ENCODE assay signal across 9 cellular contexts in the genomic region with DNA sequence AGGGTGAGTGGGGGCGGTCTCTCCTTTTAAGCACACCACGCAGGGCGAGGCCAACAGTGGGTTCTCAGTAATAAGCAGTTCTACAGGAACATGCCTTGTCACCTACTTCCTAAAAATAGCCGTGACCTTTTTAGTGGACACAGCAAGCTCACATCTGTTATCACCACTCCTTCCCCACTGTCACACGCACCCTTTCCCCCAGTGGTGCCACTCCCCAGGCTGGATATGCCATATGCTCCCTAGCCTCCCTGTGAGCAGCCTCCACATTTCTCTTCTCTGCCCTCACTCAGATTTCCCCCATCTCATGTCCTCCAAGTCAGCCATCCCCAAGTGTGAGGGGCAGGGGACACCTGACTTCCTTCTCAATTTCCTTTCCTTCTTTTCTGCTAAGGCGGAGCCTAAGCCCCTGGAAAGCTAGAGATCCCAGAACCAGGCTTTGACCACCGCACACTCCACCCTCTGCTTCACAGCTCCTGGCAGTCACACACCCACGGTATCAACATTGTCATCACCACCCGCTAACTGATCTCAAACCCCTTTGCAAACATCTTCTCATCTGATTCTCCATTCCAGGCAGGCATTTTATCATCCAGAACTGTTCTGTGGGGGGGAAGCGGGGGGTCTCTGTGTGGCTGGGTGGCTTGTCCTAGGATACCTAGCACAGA. TPM values are rescaled to one million over a fixed set of nuclear protein-coding genes. Genes with fewer than 3 reads are reported as not detected.
DNase-seq lines count a peak whose midpoint lies in the region; ATAC-seq and TF ChIP-seq lines count a peak whose summit lies in the region.
"Had no signal": no experiment of that assay in that cellular context is flagged by ENCODE, and none has a peak within 500 bp of the region (broad histone marks: within the 10 kb centered on the region; RNA-seq: fewer than 3 reads in every experiment).

No MANE protein-coding gene starts in this region.

- H3K27me3 Mint-ChIP-seq in HFFc6 (ENCODE audit: insufficient read depth) = peaks cover 3% of the 10 kb centered on the region; the same call in 1 of the 2 replicates
- H3K27me3 Mint-ChIP-seq in activated T-helper 1 cell treated with anti-CD3 and anti-CD28 coated beads, Interleukin-12 subunit alpha, Interleukin-12 subunit beta, Interleukin-2, Interleukin-4 antibody, amounts not matched to agents 30 ng/mL and 10 ng/mL and 1 ng/mL, durations not matched to agents 14 hours and 24 hours and 36 hours (ENCODE audit: insufficient read depth) = peaks cover 2% of the 10 kb centered on the region

- 54 to 66% methylated on average over 10 of the region's 10 CpGs for WGBS in sigmoid colon, 2 donors

- DNase-seq in HFFc6 (no peak), Right ventricle myocardium superior (peak; percentile 63), sigmoid colon (no peak), SW 1271 (lab: John Stamatoyannopoulos, UW) (no peak), NCI-H2196 (lab: John Stamatoyannopoulos, UW; ENCODE audit: unreplicated experiment) (no peak), glomerular visceral epithelial cell (ENCODE audit: extremely low spot score) (no peak)
- DNase-seq in activated T-helper 1 cell treated with anti-CD3 and anti-CD28 coated beads, Interleukin-12 subunit alpha, Interleukin-12 subunit beta, Interleukin-2, Interleukin-4 antibody, amounts not matched to agents 30 ng/mL and 10 ng/mL and 1 ng/mL, durations not matched to agents 14 hours and 24 hours and 36 hours (ENCODE audit: low spot score) = no peak
- DNase-seq: NCI-H187 treated with DMSO at 0.1 percent for 48 hours had no signal

- H3K4me3 Mint-ChIP-seq in HFFc6 = peak overlapping the region; percentile 8; the same call in 1 of the 2 replicates
- peak overlapping the region; percentile 94 for H3K4me3 Mint-ChIP-seq in activated T-helper 1 cell treated with anti-CD3 and anti-CD28 coated beads, Interleukin-12 subunit alpha, Interleukin-12 subunit beta, Interleukin-2, Interleukin-4 antibody, amounts not matched to agents 30 ng/mL and 10 ng/mL and 1 ng/mL, durations not matched to agents 14 hours and 24 hours and 36 hours

- TF ChIP-seq CTCF in HFFc6 (IDR thresholded peaks at IDR 0.05) = no peak
- TF ChIP-seq CTCF in sigmoid colon (IDR thresholded peaks at IDR 0.05) = no peak

- peaks cover 8% of the 10 kb centered on the region for H3K36me3 Mint-ChIP-seq in HFFc6 (ENCODE audit: low read depth)
- peaks cover 27% of the 10 kb centered on the region for H3K36me3 Mint-ChIP-seq in activated T-helper 1 cell treated with anti-CD3 and anti-CD28 coated beads, Interleukin-12 subunit alpha, Interleukin-12 subunit beta, Interleukin-2, Interleukin-4 antibody, amounts not matched to agents 30 ng/mL and 10 ng/mL and 1 ng/mL, durations not matched to agents 14 hours and 24 hours and 36 hours (ENCODE audit: low read depth)

- TF ChIP-seq EP300 in sigmoid colon (IDR thresholded peaks at IDR 0.05) = no peak

- intact Hi-C loops in activated T-helper 1 cell treated with anti-CD3 and anti-CD28 coated beads, Interleukin-12 subunit alpha, Interleukin-12 subunit beta, Interleukin-2, Interleukin-4 antibody, amounts not matched to agents 30 ng/mL and 10 ng/mL and 1 ng/mL, durations not matched to agents 14 hours and 24 hours and 36 hours (cut with micrococcal nuclease) = loop anchor here (10.0 kb wide), 6 partner anchors 253 to 957 kb away; partner anchors contain the start of genes SH2D4B, TSPAN14 and ZCCHC24
- intact Hi-C loops in Right ventricle myocardium superior (cut with DNase I) = no loop called here
- intact Hi-C loops in sigmoid colon (cut with DNase I) = loop anchor here (10.0 kb wide), 1 partner anchor 827 kb away; no protein-coding TSS in a partner anchor

- H3K4me3 ChIP-seq in sigmoid colon = no peak overlapping the region

- H3K9me3 ChIP-seq in sigmoid colon = no peaks in the 10 kb centered on the region

- H3K27ac Mint-ChIP-seq in HFFc6 = peak overlapping the region; percentile 45
- H3K27ac Mint-ChIP-seq in activated T-helper 1 cell treated with anti-CD3 and anti-CD28 coated beads, Interleukin-12 subunit alpha, Interleukin-12 subunit beta, Interleukin-2, Interleukin-4 antibody, amounts not matched to agents 30 ng/mL and 10 ng/mL and 1 ng/mL, durations not matched to agents 14 hours and 24 hours and 36 hours = peak overlapping the region; percentile 92

- H3K36me3 ChIP-seq in sigmoid colon = no peaks in the 10 kb centered on the region

- H3K4me1 ChIP-seq in sigmoid colon = peaks cover 0 to 94% (median 88%) of the 10 kb centered on the region in 4 donors

- TF ChIP-seq POLR2A in sigmoid colon (IDR thresholded peaks at IDR 0.05) = no peak

- H3K27me3 ChIP-seq in sigmoid colon = no peaks in the 10 kb centered on the region

- peak; percentile 21 for ATAC-seq in Right ventricle myocardium superior (ENCODE audit: poor library complexity)
- ATAC-seq in HG02870 (IDR thresholded peaks at IDR 0.05; ENCODE audit: unreplicated experiment) = no peak

- H3K27ac ChIP-seq in sigmoid colon = peak overlapping the region; percentile 96 to 99 (median 96)

- H3K4me1 Mint-ChIP-seq in HFFc6 (ENCODE audit: low read depth) = peaks cover 80% of the 10 kb centered on the region
- H3K4me1 Mint-ChIP-seq in activated T-helper 1 cell treated with anti-CD3 and anti-CD28 coated beads, Interleukin-12 subunit alpha, Interleukin-12 subunit beta, Interleukin-2, Interleukin-4 antibody, amounts not matched to agents 30 ng/mL and 10 ng/mL and 1 ng/mL, durations not matched to agents 14 hours and 24 hours and 36 hours (ENCODE audit: low read depth) = peaks cover 80% of the 10 kb centered on the region

- H3K9me3 Mint-ChIP-seq in HFFc6 = no peaks in the 10 kb centered on the region
- no peaks in the 10 kb centered on the region for H3K9me3 Mint-ChIP-seq in activated T-helper 1 cell treated with anti-CD3 and anti-CD28 coated beads, Interleukin-12 subunit alpha, Interleukin-12 subunit beta, Interleukin-2, Interleukin-4 antibody, amounts not matched to agents 30 ng/mL and 10 ng/mL and 1 ng/mL, durations not matched to agents 14 hours and 24 hours and 36 hours

RNA-seq across cellular contexts. Expression of gene ANXA11, which starts 3.6 kb away (rescaled TPM):
- total RNA-seq in HFFc6 (2021; fragmentation: NEBNext Ultra II Directional; extraction: Animal tissue kit (Norgen Biotek cat#: 25700)) = 100 to 1,000 TPM; 253 to 361 (median 336) TPM
- total RNA-seq in activated T-helper 1 cell treated with anti-CD3 and anti-CD28 coated beads, Interleukin-12 subunit alpha, Interleukin-12 subunit beta, Interleukin-2, Interleukin-4 antibody, amounts not matched to agents 30 ng/mL and 10 ng/mL and 1 ng/mL, durations not matched to agents 14 hours and 24 hours and 36 hours = 216 and 239 TPM in 2 replicates
- total RNA-seq in Right ventricle myocardium superior (434 TPM), sigmoid colon (100 to 1,000 TPM in 1 of 4 donors, 10 to 100 TPM in 3; 63.2 to 109 (median 75.7) TPM)
- 100 to 1,000 TPM; 170 to 323 (median 199) TPM for polyA plus RNA-seq in sigmoid colon
